8 cellular contexts compared by ENCODE assay signal in genomic region chr10:3471927-3472704, GRCh38.
DNase-seq lines count a peak whose midpoint lies in the region; ATAC-seq, FAIRE-seq and TF ChIP-seq lines count a peak whose summit lies in the region.

No MANE protein-coding gene starts in this region.

- DNase-seq in activated T-helper 2 cell treated with anti-CD3 and anti-CD28 coated beads, Interferon-gamma antibody, Interleukin-2, Interleukin-4, amounts not matched to agents 10 μg/mL and 5 μg/mL and 100 μg/mL, durations not matched to agents 14 hours and 24 hours and 36 hours (ENCODE audit: low spot score): no peak
- DNase-seq in immature natural killer cell (peak in 1 of 3 donors; percentile 2), NCI-H2196 (lab: John Stamatoyannopoulos, UW; ENCODE audit: unreplicated experiment) (no peak), H54 (ENCODE audit: insufficient read length, low spot score) (no peak)

- H3K36me3 ChIP-seq in skeletal muscle tissue (ENCODE audit: control insufficient read depth in 3 of 3, insufficient read depth in 3 of 3, low read length in 3 of 3): no peaks in the 10 kb centered on the region

- peak overlapping the region; percentile 48 for H3K4me3 Mint-ChIP-seq in activated T-helper 2 cell treated with anti-CD3 and anti-CD28 coated beads, Interferon-gamma antibody, Interleukin-2, Interleukin-4, amounts not matched to agents 10 μg/mL and 5 μg/mL and 100 μg/mL, durations not matched to agents 14 hours and 24 hours and 36 hours (ENCODE audit: low read depth)
- peak overlapping the region; percentile 83 to 92 (median 87) for H3K4me3 Mint-ChIP-seq in immature natural killer cell

- no peaks in the 10 kb centered on the region for H3K9me3 ChIP-seq in skeletal muscle tissue (ENCODE audit: control insufficient read depth in 3 of 3, low read length in 3 of 3)

- no peak for FAIRE-seq in H54 (lab: Jason Lieb, UNC)

- peaks cover 2% of the 10 kb centered on the region for H3K36me3 Mint-ChIP-seq in activated T-helper 2 cell treated with anti-CD3 and anti-CD28 coated beads, Interferon-gamma antibody, Interleukin-2, Interleukin-4, amounts not matched to agents 10 μg/mL and 5 μg/mL and 100 μg/mL, durations not matched to agents 14 hours and 24 hours and 36 hours (ENCODE audit: low read depth)
- no peaks in the 10 kb centered on the region for H3K36me3 Mint-ChIP-seq in immature natural killer cell

- peak overlapping the region; percentile 39 to 65 (median 64) for H3K4me3 ChIP-seq in skeletal muscle tissue (ENCODE audit: low read length in 3 of 3)

- peaks cover 1% of the 10 kb centered on the region for H3K27me3 Mint-ChIP-seq in activated T-helper 2 cell treated with anti-CD3 and anti-CD28 coated beads, Interferon-gamma antibody, Interleukin-2, Interleukin-4, amounts not matched to agents 10 μg/mL and 5 μg/mL and 100 μg/mL, durations not matched to agents 14 hours and 24 hours and 36 hours (ENCODE audit: low read depth)
- H3K27me3 Mint-ChIP-seq in immature natural killer cell (ENCODE audit: low read depth in 3 of 3): peaks cover 7 to 26% (median 10%) of the 10 kb centered on the region in 3 donors

- no peaks in the 10 kb centered on the region for H3K27me3 ChIP-seq in skeletal muscle tissue (ENCODE audit: control insufficient read depth in 3 of 3, insufficient read depth in 3 of 3, low read length in 3 of 3)

- peak; percentile 54 for ATAC-seq in GM18867 (IDR thresholded peaks at IDR 0.05; ENCODE audit: unreplicated experiment)
- ATAC-seq in HG02840 (IDR thresholded peaks at IDR 0.05; ENCODE audit: low FRiP score, unreplicated experiment): no peak
- no peak for ATAC-seq in HG03196 (IDR thresholded peaks at IDR 0.05; ENCODE audit: unreplicated experiment)

- H3K4me1 Mint-ChIP-seq in activated T-helper 2 cell treated with anti-CD3 and anti-CD28 coated beads, Interferon-gamma antibody, Interleukin-2, Interleukin-4, amounts not matched to agents 10 μg/mL and 5 μg/mL and 100 μg/mL, durations not matched to agents 14 hours and 24 hours and 36 hours (ENCODE audit: low read depth): peaks cover 61% of the 10 kb centered on the region
- H3K4me1 Mint-ChIP-seq in immature natural killer cell: peaks cover 31 to 40% of the 10 kb centered on the region in 2 donors

- H3K27ac Mint-ChIP-seq in activated T-helper 2 cell treated with anti-CD3 and anti-CD28 coated beads, Interferon-gamma antibody, Interleukin-2, Interleukin-4, amounts not matched to agents 10 μg/mL and 5 μg/mL and 100 μg/mL, durations not matched to agents 14 hours and 24 hours and 36 hours: peak overlapping the region; percentile 58
- peak overlapping the region in 4 of 6 donors; percentile 46 to 73 (median 66) for H3K27ac Mint-ChIP-seq in immature natural killer cell

- intact Hi-C loops in activated T-helper 2 cell treated with anti-CD3 and anti-CD28 coated beads, Interferon-gamma antibody, Interleukin-2, Interleukin-4, amounts not matched to agents 10 μg/mL and 5 μg/mL and 100 μg/mL, durations not matched to agents 14 hours and 24 hours and 36 hours (cut with micrococcal nuclease): no loop called here

- no peak for TF ChIP-seq POLR2A in H54 (IDR thresholded peaks at IDR 0.05; ENCODE audit: low read depth, low read length)

- H3K27ac ChIP-seq in skeletal muscle tissue (ENCODE audit: low read depth, low read length): peak overlapping the region; percentile 68

- peaks cover 29 to 36% (median 33%) of the 10 kb centered on the region in 3 donors for H3K4me1 ChIP-seq in skeletal muscle tissue (ENCODE audit: control insufficient read depth in 3 of 3, insufficient read depth in 3 of 3, low read length in 3 of 3)

- peak overlapping the region; percentile 42 to 54 (median 51) for H3K9ac ChIP-seq in skeletal muscle tissue (ENCODE audit: low read depth in 1 of 3, low read length in 3 of 3)

- no peaks in the 10 kb centered on the region for H3K9me3 Mint-ChIP-seq in activated T-helper 2 cell treated with anti-CD3 and anti-CD28 coated beads, Interferon-gamma antibody, Interleukin-2, Interleukin-4, amounts not matched to agents 10 μg/mL and 5 μg/mL and 100 μg/mL, durations not matched to agents 14 hours and 24 hours and 36 hours
- no peaks in the 10 kb centered on the region for H3K9me3 Mint-ChIP-seq in immature natural killer cell
